Comparison of ENCODE assay signal across 1 cellular context in the genomic region with DNA sequence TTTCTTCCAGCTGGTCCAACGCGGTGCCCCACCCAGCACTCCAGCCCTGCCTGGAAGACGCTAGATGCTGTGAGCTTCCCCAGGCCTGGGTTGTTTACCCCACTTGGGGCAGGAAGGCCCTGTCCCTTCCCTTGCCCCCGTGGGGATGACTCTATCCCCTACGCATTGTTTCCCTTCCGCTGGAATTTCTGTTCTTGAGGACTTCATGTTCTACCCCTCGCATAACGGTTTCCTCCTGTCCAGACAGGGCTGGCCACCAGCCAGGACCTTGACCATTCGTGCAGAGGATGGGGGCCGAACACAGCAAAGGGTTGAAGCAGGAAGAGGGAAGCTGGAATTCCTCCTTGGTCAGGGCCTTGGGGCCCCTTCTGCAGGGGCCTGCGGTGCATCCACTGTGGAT.
TF ChIP-seq lines count a peak whose summit lies in the region.

No MANE protein-coding gene starts in this region.

TF ChIP-seq in GM23338, 12 proteins besides CTCF, POLR2A, EP300 and RAD21 (continued from another document):
- TF ChIP-seq, protein P1, sequence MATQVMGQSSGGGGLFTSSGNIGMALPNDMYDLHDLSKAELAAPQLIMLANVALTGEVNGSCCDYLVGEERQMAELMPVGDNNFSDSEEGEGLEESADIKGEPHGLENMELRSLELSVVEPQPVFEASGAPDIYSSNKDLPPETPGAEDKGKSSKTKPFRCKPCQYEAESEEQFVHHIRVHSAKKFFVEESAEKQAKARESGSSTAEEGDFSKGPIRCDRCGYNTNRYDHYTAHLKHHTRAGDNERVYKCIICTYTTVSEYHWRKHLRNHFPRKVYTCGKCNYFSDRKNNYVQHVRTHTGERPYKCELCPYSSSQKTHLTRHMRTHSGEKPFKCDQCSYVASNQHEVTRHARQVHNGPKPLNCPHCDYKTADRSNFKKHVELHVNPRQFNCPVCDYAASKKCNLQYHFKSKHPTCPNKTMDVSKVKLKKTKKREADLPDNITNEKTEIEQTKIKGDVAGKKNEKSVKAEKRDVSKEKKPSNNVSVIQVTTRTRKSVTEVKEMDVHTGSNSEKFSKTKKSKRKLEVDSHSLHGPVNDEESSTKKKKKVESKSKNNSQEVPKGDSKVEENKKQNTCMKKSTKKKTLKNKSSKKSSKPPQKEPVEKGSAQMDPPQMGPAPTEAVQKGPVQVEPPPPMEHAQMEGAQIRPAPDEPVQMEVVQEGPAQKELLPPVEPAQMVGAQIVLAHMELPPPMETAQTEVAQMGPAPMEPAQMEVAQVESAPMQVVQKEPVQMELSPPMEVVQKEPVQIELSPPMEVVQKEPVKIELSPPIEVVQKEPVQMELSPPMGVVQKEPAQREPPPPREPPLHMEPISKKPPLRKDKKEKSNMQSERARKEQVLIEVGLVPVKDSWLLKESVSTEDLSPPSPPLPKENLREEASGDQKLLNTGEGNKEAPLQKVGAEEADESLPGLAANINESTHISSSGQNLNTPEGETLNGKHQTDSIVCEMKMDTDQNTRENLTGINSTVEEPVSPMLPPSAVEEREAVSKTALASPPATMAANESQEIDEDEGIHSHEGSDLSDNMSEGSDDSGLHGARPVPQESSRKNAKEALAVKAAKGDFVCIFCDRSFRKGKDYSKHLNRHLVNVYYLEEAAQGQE (IDR thresholded peaks at IDR 0.05; ENCODE audit: unreplicated experiment), result no peak
- TF ChIP-seq, protein P2, sequence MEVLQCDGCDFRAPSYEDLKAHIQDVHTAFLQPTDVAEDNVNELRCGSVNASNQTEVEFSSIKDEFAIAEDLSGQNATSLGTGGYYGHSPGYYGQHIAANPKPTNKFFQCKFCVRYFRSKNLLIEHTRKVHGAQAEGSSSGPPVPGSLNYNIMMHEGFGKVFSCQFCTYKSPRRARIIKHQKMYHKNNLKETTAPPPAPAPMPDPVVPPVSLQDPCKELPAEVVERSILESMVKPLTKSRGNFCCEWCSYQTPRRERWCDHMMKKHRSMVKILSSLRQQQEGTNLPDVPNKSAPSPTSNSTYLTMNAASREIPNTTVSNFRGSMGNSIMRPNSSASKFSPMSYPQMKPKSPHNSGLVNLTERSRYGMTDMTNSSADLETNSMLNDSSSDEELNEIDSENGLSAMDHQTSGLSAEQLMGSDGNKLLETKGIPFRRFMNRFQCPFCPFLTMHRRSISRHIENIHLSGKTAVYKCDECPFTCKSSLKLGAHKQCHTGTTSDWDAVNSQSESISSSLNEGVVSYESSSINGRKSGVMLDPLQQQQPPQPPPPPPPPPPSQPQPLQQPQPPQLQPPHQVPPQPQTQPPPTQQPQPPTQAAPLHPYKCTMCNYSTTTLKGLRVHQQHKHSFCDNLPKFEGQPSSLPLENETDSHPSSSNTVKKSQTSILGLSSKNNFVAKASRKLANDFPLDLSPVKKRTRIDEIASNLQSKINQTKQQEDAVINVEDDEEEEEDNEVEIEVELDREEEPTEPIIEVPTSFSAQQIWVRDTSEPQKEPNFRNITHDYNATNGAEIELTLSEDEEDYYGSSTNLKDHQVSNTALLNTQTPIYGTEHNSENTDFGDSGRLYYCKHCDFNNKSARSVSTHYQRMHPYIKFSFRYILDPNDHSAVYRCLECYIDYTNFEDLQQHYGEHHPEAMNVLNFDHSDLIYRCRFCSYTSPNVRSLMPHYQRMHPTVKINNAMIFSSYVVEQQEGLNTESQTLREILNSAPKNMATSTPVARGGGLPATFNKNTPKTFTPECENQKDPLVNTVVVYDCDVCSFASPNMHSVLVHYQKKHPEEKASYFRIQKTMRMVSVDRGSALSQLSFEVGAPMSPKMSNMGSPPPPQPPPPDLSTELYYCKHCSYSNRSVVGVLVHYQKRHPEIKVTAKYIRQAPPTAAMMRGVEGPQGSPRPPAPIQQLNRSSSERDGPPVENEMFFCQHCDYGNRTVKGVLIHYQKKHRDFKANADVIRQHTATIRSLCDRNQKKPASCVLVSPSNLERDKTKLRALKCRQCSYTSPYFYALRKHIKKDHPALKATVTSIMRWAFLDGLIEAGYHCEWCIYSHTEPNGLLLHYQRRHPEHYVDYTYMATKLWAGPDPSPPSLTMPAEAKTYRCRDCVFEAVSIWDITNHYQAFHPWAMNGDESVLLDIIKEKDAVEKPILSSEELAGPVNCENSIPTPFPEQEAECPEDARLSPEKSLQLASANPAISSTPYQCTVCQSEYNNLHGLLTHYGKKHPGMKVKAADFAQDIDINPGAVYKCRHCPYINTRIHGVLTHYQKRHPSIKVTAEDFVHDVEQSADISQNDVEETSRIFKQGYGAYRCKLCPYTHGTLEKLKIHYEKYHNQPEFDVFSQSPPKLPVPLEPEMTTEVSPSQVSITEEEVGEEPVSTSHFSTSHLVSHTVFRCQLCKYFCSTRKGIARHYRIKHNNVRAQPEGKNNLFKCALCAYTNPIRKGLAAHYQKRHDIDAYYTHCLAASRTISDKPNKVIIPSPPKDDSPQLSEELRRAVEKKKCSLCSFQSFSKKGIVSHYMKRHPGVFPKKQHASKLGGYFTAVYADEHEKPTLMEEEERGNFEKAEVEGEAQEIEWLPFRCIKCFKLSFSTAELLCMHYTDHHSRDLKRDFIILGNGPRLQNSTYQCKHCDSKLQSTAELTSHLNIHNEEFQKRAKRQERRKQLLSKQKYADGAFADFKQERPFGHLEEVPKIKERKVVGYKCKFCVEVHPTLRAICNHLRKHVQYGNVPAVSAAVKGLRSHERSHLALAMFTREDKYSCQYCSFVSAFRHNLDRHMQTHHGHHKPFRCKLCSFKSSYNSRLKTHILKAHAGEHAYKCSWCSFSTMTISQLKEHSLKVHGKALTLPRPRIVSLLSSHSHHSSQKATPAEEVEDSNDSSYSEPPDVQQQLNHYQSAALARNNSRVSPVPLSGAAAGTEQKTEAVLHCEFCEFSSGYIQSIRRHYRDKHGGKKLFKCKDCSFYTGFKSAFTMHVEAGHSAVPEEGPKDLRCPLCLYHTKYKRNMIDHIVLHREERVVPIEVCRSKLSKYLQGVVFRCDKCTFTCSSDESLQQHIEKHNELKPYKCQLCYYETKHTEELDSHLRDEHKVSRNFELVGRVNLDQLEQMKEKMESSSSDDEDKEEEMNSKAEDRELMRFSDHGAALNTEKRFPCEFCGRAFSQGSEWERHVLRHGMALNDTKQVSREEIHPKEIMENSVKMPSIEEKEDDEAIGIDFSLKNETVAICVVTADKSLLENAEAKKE (CRISPR knock-in tag; IDR thresholded peaks at IDR 0.05), result no peak
- TF ChIP-seq EZH2 (IDR thresholded peaks at IDR 0.05; ENCODE audit: low read depth, unreplicated experiment), result no peak
